In the genomic region with DNA sequence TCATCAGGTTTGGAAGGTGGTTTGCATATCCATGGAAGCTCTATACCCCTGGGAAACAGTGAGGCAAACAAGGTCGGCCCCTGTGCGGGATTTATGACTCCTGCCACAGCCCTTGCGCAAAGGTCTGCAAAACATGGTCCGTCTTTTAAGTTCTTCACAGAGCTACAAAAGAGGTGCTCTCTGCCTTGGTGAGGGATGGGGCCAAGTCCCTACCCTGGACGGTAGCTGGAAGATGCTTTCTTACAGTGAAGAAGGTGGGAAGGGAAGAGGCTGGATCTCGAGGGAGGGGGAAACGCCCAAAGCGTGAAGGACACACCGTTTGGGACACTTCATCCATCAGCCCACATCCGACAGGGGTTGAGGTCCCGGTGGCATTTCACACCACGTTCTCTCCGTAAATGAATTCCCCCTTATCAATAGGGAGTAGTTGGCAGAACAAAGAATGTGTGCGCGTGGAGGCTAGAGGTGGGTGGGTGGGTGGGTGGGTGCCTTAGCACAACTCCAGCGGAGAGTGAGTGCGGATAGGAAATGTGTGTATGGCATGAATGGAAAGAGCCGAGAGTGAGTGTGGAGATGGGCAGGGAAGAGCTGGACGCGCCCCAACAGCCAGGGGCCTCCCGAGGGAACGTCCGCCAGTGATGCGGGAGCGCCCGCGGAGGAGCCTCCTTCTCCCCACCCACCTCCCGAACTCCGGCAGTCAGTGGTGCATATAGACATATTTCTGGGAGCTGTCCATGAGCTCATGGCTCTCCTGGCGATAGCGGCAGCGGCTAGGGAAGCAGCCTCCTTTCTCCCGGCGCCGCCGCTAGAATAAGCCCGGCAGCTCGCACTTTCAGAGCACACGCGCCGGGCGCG, we compare ENCODE assay signal across 8 cellular contexts.
DNase-seq lines count a peak whose midpoint lies in the region; ATAC-seq and TF ChIP-seq lines count a peak whose summit lies in the region.

No MANE protein-coding gene starts in this region.

- DNase-seq in ELF-1 (ENCODE audit: low read depth, low spot score) (peak; percentile 63), H4 (ENCODE audit: low spot score) (peak; percentile 34), NCI-H69 (lab: John Stamatoyannopoulos, UW) (peak; percentile 51), MCF 10A (ENCODE audit: unreplicated experiment) (peak; percentile 40), gastrocnemius medialis (peak; percentile 16 to 38), NCI-H774 (lab: John Stamatoyannopoulos, UW) (no peak)
- DNase-seq in stimulated activated naive CD4-positive, alpha-beta T cell treated with Interleukin-2 at 50 U/mL for 16 hours (lab: John Stamatoyannopoulos, UW): no peak

- CTCF ChIA-PET in MCF 10A (lab: Yijun Ruan, JAX): interaction anchor here (0.6 to 0.7 kb wide), 2 partner anchors 219 to 391 kb away, joined by 3 read pairs; no protein-coding TSS in a partner anchor

- intact Hi-C loops in MCF 10A (cut with micrococcal nuclease) (no loop called here), gastrocnemius medialis (cut with DNase I; ENCODE audit: low total_unique reads) (loop anchor here (1.0 kb wide), 1 partner anchor 68 kb away; a partner anchor contains a TSS)

- in situ Hi-C loops in gastrocnemius medialis (cut with MboI; ENCODE audit: low sequenced_read_pairs in 4 of 4): no loop called here

- H3K9me3 Mint-ChIP-seq in MCF 10A (ENCODE audit: unreplicated experiment): no peaks in the 10 kb centered on the region

- TF ChIP-seq POLR2A in gastrocnemius medialis (IDR thresholded peaks at IDR 0.05): no peak

- no peak for TF ChIP-seq CTCF in MCF 10A (IDR thresholded peaks at IDR 0.05; ENCODE audit: unreplicated experiment)
- TF ChIP-seq CTCF in gastrocnemius medialis (IDR thresholded peaks at IDR 0.05 in 4 of 5, conservative IDR thresholded peaks at IDR 0.05 in 1 of 5): no peak

- peak overlapping the region; percentile 57 for H3K4me3 Mint-ChIP-seq in MCF 10A (ENCODE audit: unreplicated experiment)

- H3K27ac Mint-ChIP-seq in MCF 10A (ENCODE audit: low read depth, unreplicated experiment): no peak overlapping the region

- peak; percentile 73 to 76 for ATAC-seq in gastrocnemius medialis

- H3K36me3 Mint-ChIP-seq in MCF 10A (ENCODE audit: insufficient read depth, unreplicated experiment): no peaks in the 10 kb centered on the region

- POLR2A ChIA-PET in MCF 10A (lab: Yijun Ruan, JAX): no interaction called here

- H3K4me1 ChIP-seq in gastrocnemius medialis: peaks cover 12 to 15% of the 10 kb centered on the region in 2 donors

- no TSS peak for BruUV-seq in MCF 10A (replicated peaks; lab: Mats Ljungman, UMichigan)

- peak overlapping the region; percentile 39 to 71 (median 67) for H3K27ac ChIP-seq in gastrocnemius medialis

- H3K36me3 ChIP-seq in gastrocnemius medialis: no peaks in the 10 kb centered on the region

- no peaks in the 10 kb centered on the region for H3K27me3 ChIP-seq in gastrocnemius medialis

- H3K9me3 ChIP-seq in iPS-18c (ENCODE audit: control insufficient read depth, insufficient read depth, low read length): no peaks in the 10 kb centered on the region
- H3K9me3 ChIP-seq in gastrocnemius medialis: no peaks in the 10 kb centered on the region

- H3K4me1 Mint-ChIP-seq in MCF 10A (ENCODE audit: insufficient read depth, unreplicated experiment): peaks cover 6% of the 10 kb centered on the region

- H3K4me3 ChIP-seq in iPS-18c (ENCODE audit: insufficient read depth, low read depth, low read length): peak overlapping the region; percentile 74
- H3K4me3 ChIP-seq in gastrocnemius medialis: peak overlapping the region; percentile 60 to 80 (median 73)

- peaks cover 32% of the 10 kb centered on the region for H3K27me3 Mint-ChIP-seq in MCF 10A (ENCODE audit: insufficient read depth, unreplicated experiment)

Comparison
In these comparisons a context has a peak if more than half of its experiments do, and no peak if none do; other contexts are left out.
1. DNase-seq: peak in ELF-1 (single experiment), H4 (single experiment), NCI-H69 (single experiment), MCF 10A (single experiment) and gastrocnemius medialis (2 of 2); none in NCI-H774 (single experiment) and stimulated activated naive CD4-positive, alpha-beta T cell treated with Interleukin-2 at 50 U/mL for 16 hours (single experiment).